Comparison of ENCODE assay signal across 1 cellular context in genomic region chr19:1853295-1854031, GRCh38.
TF ChIP-seq lines count a peak whose summit lies in the region.

No MANE protein-coding gene starts in this region.

TF ChIP-seq in endothelial cell of umbilical vein, 7 proteins besides CTCF, POLR2A, EP300 and RAD21:
- no peak for TF ChIP-seq EZH2 (IDR thresholded peaks at IDR 0.05; ENCODE audit: borderline replicate concordance, low read depth, low read length, severe bottlenecking)
- TF ChIP-seq, protein P1, sequence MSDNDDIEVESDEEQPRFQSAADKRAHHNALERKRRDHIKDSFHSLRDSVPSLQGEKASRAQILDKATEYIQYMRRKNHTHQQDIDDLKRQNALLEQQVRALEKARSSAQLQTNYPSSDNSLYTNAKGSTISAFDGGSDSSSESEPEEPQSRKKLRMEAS (IDR thresholded peaks at IDR 0.05; ENCODE audit: insufficient read depth, insufficient read length): peak; percentile 34
